ENCODE assay signal across 21 cellular contexts in the genomic region with DNA sequence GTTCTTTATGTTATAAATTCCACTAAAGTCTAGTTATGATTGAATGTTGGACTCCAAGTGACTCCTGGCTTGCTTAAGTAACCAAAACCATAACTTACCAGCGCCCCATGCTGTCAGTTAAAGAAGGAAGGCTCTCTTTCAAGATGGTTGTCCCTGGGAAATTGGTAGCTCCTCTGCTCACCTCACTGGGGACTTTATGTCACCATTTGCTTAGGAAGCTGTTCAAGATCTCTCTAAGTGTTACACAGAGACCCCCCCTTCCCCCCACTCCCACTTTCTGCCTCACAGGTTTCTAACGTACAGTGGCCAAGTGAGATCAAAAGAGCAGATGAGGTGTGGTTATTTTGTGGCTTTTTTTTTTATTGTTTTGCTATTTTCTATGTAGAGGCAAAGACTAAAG.
DNase-seq lines count a peak whose midpoint lies in the region; ATAC-seq and TF ChIP-seq lines count a peak whose summit lies in the region.
"Had no signal": no experiment of that assay in that cellular context is flagged by ENCODE, and none has a peak within 500 bp of the region (broad histone marks: within the 10 kb centered on the region; RNA-seq: fewer than 3 reads in every experiment).

No MANE protein-coding gene starts in this region.

- H3K79me2 ChIP-seq in MM.1S (ENCODE audit: low read length), result no peaks in the 10 kb centered on the region

- no peak overlapping the region for H3K9ac ChIP-seq in MM.1S (ENCODE audit: low read length)

- POLR2A ChIA-PET in A673 (lab: Charles Lee; ENCODE audit: low non-redundant PET), result no interaction called here

- H3K4me1 ChIP-seq in A673 (ENCODE audit: insufficient read depth, low read length, poor library complexity, severe bottlenecking) (no peaks in the 10 kb centered on the region), MM.1S (ENCODE audit: low read length) (no peaks in the 10 kb centered on the region)
- H3K4me1 ChIP-seq: SJSA1 had no signal

- no peaks in the 10 kb centered on the region for H3F3A ChIP-seq in MM.1S (ENCODE audit: insufficient read depth, low read length)

- intact Hi-C loops in A673 (cut with micrococcal nuclease; ENCODE audit: unreplicated experiment), result no loop called here

- no peak overlapping the region for H3K4me3 ChIP-seq in A673 (ENCODE audit: low read depth, low read length, poor library complexity, severe bottlenecking)
- no peak overlapping the region for H3K4me3 ChIP-seq in GM12865 (ENCODE audit: low read depth, low read length)
- H3K4me3 ChIP-seq in MM.1S (ENCODE audit: low read length), result no peak overlapping the region
- H3K4me3 ChIP-seq: SJSA1 had no signal

- H3K27ac ChIP-seq in A673 (ENCODE audit: low read depth, low read length, poor library complexity, severe bottlenecking) (no peak overlapping the region), MM.1S (ENCODE audit: low read length) (no peak overlapping the region), caudate nucleus (ENCODE audit: low read depth, low read length) (peak overlapping the region; percentile 55)
- H3K27ac ChIP-seq: SJSA1 had no signal

- TF ChIP-seq CTCF in A673 (conservative IDR thresholded peaks at IDR 0.05; ENCODE audit: low read depth, low read length) (0 out of 2 replicates have a peak, but pooled peaks have one; percentile 12), GM12865 (IDR thresholded peaks at IDR 0.05; ENCODE audit: insufficient read depth, low read depth, low read length, missing control alignments) (no peak), MM.1S (IDR thresholded peaks at IDR 0.05; ENCODE audit: low read length) (no peak)

- CTCF ChIA-PET in A673 (lab: Charles Lee), result no interaction called here

- no peak for ATAC-seq in GM21737 (IDR thresholded peaks at IDR 0.05; ENCODE audit: unreplicated experiment)
- ATAC-seq: Right ventricle myocardium inferior, T-helper 17 cell had no signal

- H3K27me3 ChIP-seq in A673 (replicated peaks; ENCODE audit: insufficient read depth, low read depth, low read length, poor library complexity) (no peaks in the 10 kb centered on the region), MM.1S (replicated peaks; ENCODE audit: insufficient read depth, low read length) (no peaks in the 10 kb centered on the region)
- H3K27me3 ChIP-seq: SJSA1 had no signal

- H4K20me1 ChIP-seq in MM.1S (ENCODE audit: insufficient read depth, low read length), result no peaks in the 10 kb centered on the region

- H3K36me3 ChIP-seq in A673 (ENCODE audit: insufficient read depth, low read length, poor library complexity, severe bottlenecking) (no peaks in the 10 kb centered on the region), MM.1S (replicated peaks; ENCODE audit: insufficient read depth, low read length) (no peaks in the 10 kb centered on the region)
- H3K36me3 ChIP-seq: SJSA1 had no signal

- H2AFZ ChIP-seq in MM.1S (ENCODE audit: low read length), result no peak overlapping the region

- no peak overlapping the region for H3K4me2 ChIP-seq in MM.1S (ENCODE audit: low read depth, low read length)

- H3K9me3 ChIP-seq in A673 (ENCODE audit: low read depth, low read length, poor library complexity, severe bottlenecking) (no peaks in the 10 kb centered on the region), MM.1S (replicated peaks; ENCODE audit: insufficient read depth, low read length) (no peaks in the 10 kb centered on the region)
- H3K9me3 ChIP-seq: SJSA1 had no signal

- no TSS peak for BruUV-seq in A673 (replicated peaks; lab: Mats Ljungman, UMichigan)

- no peaks in the 10 kb centered on the region for H3K9me2 ChIP-seq in MM.1S (replicated peaks; ENCODE audit: insufficient read depth, low read length)

- DNase-seq in A673 (ENCODE audit: low spot score) (no peak), GM12865 (ENCODE audit: low read depth) (peak; percentile 2), MM.1S (peak; percentile 41), caudate nucleus (lab: John Stamatoyannopoulos, UW) (peak in 1 of 61 donors; percentile 5), NCI-H187 (lab: John Stamatoyannopoulos, UW) (no peak)
- DNase-seq in activated CD4-positive, alpha-beta T cell treated with anti-CD3 and anti-CD28 coated beads, Interleukin-2, amount 50 U/mL, for 4 hours, result no peak
- DNase-seq: COR-L47, DMS 273 treated with DMSO at 0.1 percent for 48 hours, DMS79 treated with DMSO at 0.1 percent for 48 hours, KG1, NCI-H1105, NCI-H146, NCI-H2029 treated with DMSO at 0.1 percent for 48 hours, NCI-H226, NCI-H524, NCI-H774, SW 1271, T-helper 17 cell had no signal

Comparison
In these comparisons a context has a peak if more than half of its experiments do, and no peak if none do; other contexts are left out.
1. DNase-seq: peak in GM12865 (single experiment) and MM.1S (single experiment); none in A673 (single experiment), activated CD4-positive, alpha-beta T cell treated with anti-CD3 and anti-CD28 coated beads, Interleukin-2, amount 50 U/mL, for 4 hours (0 of 2) and NCI-H187 (0 of 2).